In genomic region chr10:87518937-87519336, GRCh38 we compare ENCODE assay signal across 26 cellular contexts.
"Had no signal": no experiment of that assay in that cellular context is flagged by ENCODE, and none has a peak within 500 bp of the region (broad histone marks: within the 10 kb centered on the region; RNA-seq: fewer than 3 reads in every experiment).

No MANE protein-coding gene starts in this region.

- H3K4me3 Mint-ChIP-seq: mesothelial cell of epicardium; naive thymus-derived CD4-positive, alpha-beta T cell; natural killer cell treated with Interleukin-12 subunit alpha and Interleukin-12 subunit beta and Interleukin-15 and Interleukin-18, amount 100 ng/mL, for 72 hours; stimulated activated naive CD8-positive, alpha-beta T cell treated with anti-CD3 and anti-CD28 coated beads, Interleukin-15, Interleukin-2, amounts not matched to agents 100 ng/mL and 50 ng/mL, for 24 hours had no signal

- DNase-seq: hippocampal formation; kidney glomerular epithelial cell; left cardiac atrium; left lung; mesendoderm; naive thymus-derived CD4-positive, alpha-beta T cell; occipital lobe; right lobe of liver; stimulated activated CD4-positive, alpha-beta T cell treated with anti-CD3 and anti-CD28 coated beads, Interleukin-1b, Interleukin-23, amount 100 ng/mL, for 48 hours; stimulated activated CD4-positive, alpha-beta T cell treated with anti-CD3 and anti-CD28 coated beads, Interleukin-2, amount 100 ng/mL, for 48 hours; stimulated activated CD4-positive, alpha-beta T cell treated with anti-CD3 and anti-CD28 coated beads, Interleukin-4, amount 100 ng/mL, for 4 hours; stimulated activated CD8-positive, alpha-beta memory T cell treated with anti-CD3 and anti-CD28 coated beads, Interleukin-4, amount 100 ng/mL, for 48 hours; stimulated activated naive CD4-positive, alpha-beta T cell; thyroid gland; transverse colon; upper lobe of left lung had no signal

- FAIRE-seq: keratinocyte had no signal

- ATAC-seq: left cardiac atrium; left lung; naive thymus-derived CD4-positive, alpha-beta T cell; right lobe of liver had no signal

- H3K79me2 ChIP-seq: parathyroid adenoma had no signal

- H3K4me3 ChIP-seq: left lung, lung, right atrium auricular region, right lobe of liver, smooth muscle cell, thyroid gland, transverse colon, upper lobe of left lung, vagina had no signal

- H3K4me1 Mint-ChIP-seq: mesothelial cell of epicardium had no signal

- H3K9me3 ChIP-seq: left lung, neutrophil, right atrium auricular region, right lobe of liver, thyroid gland, transverse colon, upper lobe of left lung, vagina had no signal

- H2AFZ ChIP-seq: parathyroid adenoma had no signal

- H3K27ac Mint-ChIP-seq: natural killer cell treated with Interleukin-12 subunit alpha and Interleukin-12 subunit beta and Interleukin-15 and Interleukin-18, amount 100 ng/mL, for 72 hours; stimulated activated naive CD8-positive, alpha-beta T cell treated with anti-CD3 and anti-CD28 coated beads, Interleukin-15, Interleukin-2, amounts not matched to agents 100 ng/mL and 50 ng/mL, for 24 hours had no signal

- H3K27me3 ChIP-seq: left lung, neutrophil, right atrium auricular region, right lobe of liver, thyroid gland, transverse colon, upper lobe of left lung, vagina had no signal

- H3K9ac ChIP-seq: parathyroid adenoma had no signal

- H3K36me3 ChIP-seq: neutrophil had no signal

- H3K9me3 Mint-ChIP-seq: natural killer cell treated with Interleukin-12 subunit alpha and Interleukin-12 subunit beta and Interleukin-15 and Interleukin-18, amount 100 ng/mL, for 72 hours had no signal

- H3K4me1 ChIP-seq: left lung, right lobe of liver, thyroid gland, transverse colon, vagina had no signal

- H3K27ac ChIP-seq: left lung, neutrophil, parathyroid adenoma, right atrium auricular region, right lobe of liver, thyroid gland, transverse colon, upper lobe of left lung, vagina had no signal

- H3K4me2 ChIP-seq: smooth muscle cell had no signal
